In genomic region chr3:10389995-10390394, GRCh38 we compare ENCODE assay signal across 12 cellular contexts.
A peak's percentile ranks its signal among the peaks of the same experiment; 100 is the strongest.
DNase-seq lines count a peak whose midpoint lies in the region; ATAC-seq, FAIRE-seq and TF ChIP-seq lines count a peak whose summit lies in the region.
"Had no signal": no experiment of that assay in that cellular context is flagged by ENCODE, and none has a peak within 500 bp of the region (broad histone marks: within the 10 kb centered on the region; RNA-seq: fewer than 3 reads in every experiment).

No MANE protein-coding gene starts in this region.

- no peak for TF ChIP-seq CTCF in Caco-2 (IDR thresholded peaks at IDR 0.05; ENCODE audit: insufficient read depth in 1 of 2, low read depth in 1 of 2, low read length in 1 of 2, severe bottlenecking in 1 of 2, unreplicated experiment in 1 of 2)

- no TSS peak for BruUV-seq in Caco-2 (replicated peaks; lab: Mats Ljungman, UMichigan)

- no peaks in the 10 kb centered on the region for H3K27me3 ChIP-seq in CD4-positive, CD25-positive, alpha-beta regulatory T cell (ENCODE audit: control insufficient read depth, insufficient read depth, low read length)
- H3K27me3 ChIP-seq in Caco-2 (replicated peaks; ENCODE audit: control insufficient read depth, insufficient read depth, low read length): no peaks in the 10 kb centered on the region
- H3K27me3 ChIP-seq: SJCRH30 had no signal

- peak overlapping the region; percentile 77 to 88 (median 80) for H3K27ac Mint-ChIP-seq in CD4-positive, CD25-positive, alpha-beta regulatory T cell
- no peak overlapping the region for H3K27ac Mint-ChIP-seq in Caco-2 (ENCODE audit: unreplicated experiment)
- H3K27ac Mint-ChIP-seq: activated T-cell treated with anti-CD3 and anti-CD28 coated beads, Interleukin-2, amount 50 U/mL, for 24 hours had no signal

- POLR2A ChIA-PET in Caco-2 (lab: Charles Lee): no interaction called here

- peak in 1 of 3 donors; percentile 35 for DNase-seq in CD4-positive, CD25-positive, alpha-beta regulatory T cell
- DNase-seq in SKM-1 treated with dmso at 0.1 percent for 144 hours (lab: John Stamatoyannopoulos, UW; ENCODE audit: unreplicated experiment) (peak; percentile 92), H54 (ENCODE audit: insufficient read length, low spot score) (no peak), HTR-8/SVneo (ENCODE audit: insufficient read length, low spot score) (no peak), Caco-2 (no peak), islet precursor cell (no peak)
- DNase-seq: activated T-cell treated with anti-CD3 and anti-CD28 coated beads, Interleukin-2, amount 50 U/mL, for 24 hours; mammary epithelial cell; SJCRH30 had no signal

- H3K4me3 ChIP-seq in CD4-positive, CD25-positive, alpha-beta regulatory T cell (ENCODE audit: low read depth, low read length): peak overlapping the region; percentile 27
- no peak overlapping the region for H3K4me3 ChIP-seq in Caco-2 (ENCODE audit: low read depth, low read length)
- H3K4me3 ChIP-seq: SJCRH30 had no signal

- peak overlapping the region; percentile 37 for H3K27ac ChIP-seq in CD4-positive, CD25-positive, alpha-beta regulatory T cell (ENCODE audit: insufficient read depth, low read length, poor library complexity, severe bottlenecking)
- H3K27ac ChIP-seq: SJCRH30 had no signal

- peaks cover 69% of the 10 kb centered on the region for H3K4me1 ChIP-seq in CD4-positive, CD25-positive, alpha-beta regulatory T cell (ENCODE audit: control insufficient read depth, insufficient read depth, low read length, poor library complexity, severe bottlenecking)
- H3K4me1 ChIP-seq in Caco-2: no peaks in the 10 kb centered on the region
- H3K4me1 ChIP-seq: SJCRH30 had no signal

- peaks cover 0 to 5% (median 0%) of the 10 kb centered on the region in 7 donors for H3K9me3 Mint-ChIP-seq in CD4-positive, CD25-positive, alpha-beta regulatory T cell
- no peaks in the 10 kb centered on the region for H3K9me3 Mint-ChIP-seq in Caco-2 (ENCODE audit: unreplicated experiment)
- H3K9me3 Mint-ChIP-seq: activated T-cell treated with anti-CD3 and anti-CD28 coated beads, Interleukin-2, amount 50 U/mL, for 24 hours had no signal

- no peak for FAIRE-seq in H54 (lab: Jason Lieb, UNC)
- no peak for FAIRE-seq in HTR-8/SVneo (lab: Jason Lieb, UNC)
- FAIRE-seq: endothelial cell of umbilical vein had no signal

- intact Hi-C loops in Caco-2 (cut with micrococcal nuclease; ENCODE audit: unreplicated experiment): no loop called here

- H3K4me1 Mint-ChIP-seq in CD4-positive, CD25-positive, alpha-beta regulatory T cell: peaks cover 4 to 79% (median 44%) of the 10 kb centered on the region in 4 donors
- no peaks in the 10 kb centered on the region for H3K4me1 Mint-ChIP-seq in Caco-2 (ENCODE audit: low read depth, unreplicated experiment)

- no peak for TF ChIP-seq POLR2A in H54 (IDR thresholded peaks at IDR 0.05; ENCODE audit: low read depth, low read length)

- CTCF ChIA-PET in Caco-2 (lab: Charles Lee): interaction anchor here (0.6 kb wide), 1 partner anchor 51 kb away, joined by 4 read pairs; no protein-coding TSS in a partner anchor

- no peaks in the 10 kb centered on the region for H3K36me3 Mint-ChIP-seq in CD4-positive, CD25-positive, alpha-beta regulatory T cell
- H3K36me3 Mint-ChIP-seq in Caco-2 (ENCODE audit: insufficient read depth, unreplicated experiment): no peaks in the 10 kb centered on the region

- H3K9me3 ChIP-seq in CD4-positive, CD25-positive, alpha-beta regulatory T cell (ENCODE audit: control insufficient read depth in 2 of 2, low read length in 2 of 2): no peaks in the 10 kb centered on the region
- no peaks in the 10 kb centered on the region for H3K9me3 ChIP-seq in Caco-2

- H3K4me3 Mint-ChIP-seq in CD4-positive, CD25-positive, alpha-beta regulatory T cell: peak overlapping the region in 3 of 4 donors; percentile 4 to 70 (median 40)
- H3K4me3 Mint-ChIP-seq in Caco-2 (ENCODE audit: unreplicated experiment): no peak overlapping the region
- H3K4me3 Mint-ChIP-seq: activated T-cell treated with anti-CD3 and anti-CD28 coated beads, Interleukin-2, amount 50 U/mL, for 24 hours had no signal

- no peaks in the 10 kb centered on the region for H3K36me3 ChIP-seq in CD4-positive, CD25-positive, alpha-beta regulatory T cell (ENCODE audit: control insufficient read depth, insufficient read depth, low read length)
- no peaks in the 10 kb centered on the region for H3K36me3 ChIP-seq in Caco-2 (ENCODE audit: control insufficient read depth, insufficient read depth, low read length)
- H3K36me3 ChIP-seq: SJCRH30 had no signal

- peaks cover 4% of the 10 kb centered on the region for H3K27me3 Mint-ChIP-seq in CD4-positive, CD25-positive, alpha-beta regulatory T cell
- H3K27me3 Mint-ChIP-seq in Caco-2 (ENCODE audit: insufficient read depth, unreplicated experiment): peaks cover 25% of the 10 kb centered on the region
- H3K27me3 Mint-ChIP-seq: activated T-cell treated with anti-CD3 and anti-CD28 coated beads, Interleukin-2, amount 50 U/mL, for 24 hours had no signal

- peak; percentile 48 to 56 for ATAC-seq in CD4-positive, CD25-positive, alpha-beta regulatory T cell (ENCODE audit: low read depth in 2 of 2)
- ATAC-seq in GM19452 (IDR thresholded peaks at IDR 0.05; ENCODE audit: unreplicated experiment) (peak; percentile 79), HG03139 (IDR thresholded peaks at IDR 0.05; ENCODE audit: unreplicated experiment) (peak; percentile 84)
